Comparison of ENCODE assay signal across 19 cellular contexts in genomic region chr20:48354320-48355263, GRCh38.
"Had no signal": no experiment of that assay in that cellular context is flagged by ENCODE, and none has a peak within 500 bp of the region (broad histone marks: within the 10 kb centered on the region; RNA-seq: fewer than 3 reads in every experiment).

No MANE protein-coding gene starts in this region.

- H3K9me3 Mint-ChIP-seq: IgD-negative memory B cell had no signal

- FAIRE-seq: K562, RCC 7860 had no signal

- H3K27me3 Mint-ChIP-seq: IgD-negative memory B cell had no signal

- DNase-seq: Kasumi-1, MM.1S, NCI-H1048, NCI-H1105, NCI-H1417, NCI-H1436 treated with DMSO at 0.1 percent for 48 hours, NCI-H1694, NCI-H187 treated with DMSO at 0.1 percent for 48 hours, NCI-H2081, NCI-H2107, NCI-H2227 treated with DMSO at 0.1 percent for 48 hours, NCI-H524, NCI-H774, Right ventricle myocardium superior, RPMI8226, SIG-M5 had no signal
